20 cellular contexts compared by ENCODE assay signal in the genomic region with DNA sequence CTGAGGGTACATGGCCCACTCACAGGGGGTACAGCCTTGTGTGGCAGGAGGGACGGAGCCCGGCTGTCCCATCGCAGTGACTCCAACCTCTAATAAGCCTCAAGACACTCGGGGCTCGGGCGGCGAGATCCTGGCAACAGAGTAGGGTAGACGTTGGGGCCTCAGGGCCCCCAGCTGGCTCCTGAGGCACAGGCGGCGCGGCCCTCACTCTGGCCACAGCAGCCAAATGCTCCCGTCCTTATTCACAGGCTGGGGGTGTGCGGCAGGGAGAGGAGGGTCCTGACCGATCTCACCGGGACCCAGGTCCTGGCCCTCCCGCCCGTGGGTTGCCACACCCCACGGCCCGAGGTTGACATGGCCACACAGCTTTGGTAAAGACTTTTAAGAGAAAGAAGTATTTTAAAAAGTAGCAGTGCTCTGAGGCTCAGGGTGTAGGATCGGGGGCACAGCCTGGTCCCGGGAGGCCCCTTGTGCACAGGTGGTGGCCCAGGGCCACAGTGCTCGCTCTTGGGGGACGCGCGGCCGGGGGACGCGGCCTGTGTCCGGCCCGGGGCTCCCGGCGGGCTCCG. TPM values are rescaled to one million over a fixed set of nuclear protein-coding genes. Genes with fewer than 3 reads are reported as not detected.
DNase-seq lines count a peak whose midpoint lies in the region; ATAC-seq and TF ChIP-seq lines count a peak whose summit lies in the region.
"Had no signal": no experiment of that assay in that cellular context is flagged by ENCODE, and none has a peak within 500 bp of the region (broad histone marks: within the 10 kb centered on the region; RNA-seq: fewer than 3 reads in every experiment).

No MANE protein-coding gene starts in this region.

- peaks cover 10% of the 10 kb centered on the region for H3K36me3 Mint-ChIP-seq in chondrocyte (ENCODE audit: low read depth)
- H3K36me3 Mint-ChIP-seq in stimulated activated memory B cell treated with anti-CD40 and anti-IgM and Interleukin-4, amounts not matched to agents 10 μg/mL and 1 μg/mL and 100 μg/mL, for 72 hours = peaks cover 50% of the 10 kb centered on the region
- peaks cover 23% of the 10 kb centered on the region for H3K36me3 Mint-ChIP-seq in activated CD8-positive, alpha-beta memory T cell treated with anti-CD3 and anti-CD28 coated beads, Interleukin-2, amount 10 ng/mL, durations not matched to agents 7 days and 5 days

- H3K27ac Mint-ChIP-seq in stimulated activated naive CD8-positive, alpha-beta T cell treated with anti-CD3 and anti-CD28 coated beads, Interleukin-15, amount 100 ng/mL, for 72 hours = no peak overlapping the region
- no peak overlapping the region for H3K27ac Mint-ChIP-seq in chondrocyte (ENCODE audit: unreplicated experiment)
- H3K27ac Mint-ChIP-seq in stimulated activated memory B cell treated with anti-CD40 and anti-IgM and Interleukin-4, amounts not matched to agents 10 μg/mL and 1 μg/mL and 100 μg/mL, for 72 hours = no peak overlapping the region
- H3K27ac Mint-ChIP-seq in activated CD8-positive, alpha-beta memory T cell treated with anti-CD3 and anti-CD28 coated beads, Interleukin-2, amount 10 ng/mL, durations not matched to agents 7 days and 5 days = no peak overlapping the region
- H3K27ac Mint-ChIP-seq: CD4-positive, alpha-beta T cell; CD8-positive, alpha-beta memory T cell; GM23338; HFFc6 had no signal

- ATAC-seq in stimulated activated naive CD8-positive, alpha-beta T cell treated with anti-CD3 and anti-CD28 coated beads, Interleukin-15, amount 100 ng/mL, for 72 hours = peak; percentile 35
- no peak for ATAC-seq in stimulated activated naive CD8-positive, alpha-beta T cell treated with anti-CD3 and anti-CD28 coated beads, Interleukin-15, Interleukin-2, amounts not matched to agents 100 U/mL and 50 U/mL, for 24 hours
- peak; percentile 9 for ATAC-seq in stimulated activated memory B cell treated with anti-CD40 and anti-IgM and Interleukin-4, amounts not matched to agents 10 μg/mL and 1 μg/mL and 100 μg/mL, for 72 hours
- ATAC-seq in activated CD8-positive, alpha-beta memory T cell treated with anti-CD3 and anti-CD28 coated beads, Interleukin-2, amount 10 ng/mL, durations not matched to agents 7 days and 5 days = no peak
- ATAC-seq: A549, GM12878, GM23338 had no signal

- H3K9me3 Mint-ChIP-seq in stimulated activated naive CD8-positive, alpha-beta T cell treated with anti-CD3 and anti-CD28 coated beads, Interleukin-15, amount 100 ng/mL, for 72 hours = no peaks in the 10 kb centered on the region
- H3K9me3 Mint-ChIP-seq in chondrocyte (ENCODE audit: low read depth) = no peaks in the 10 kb centered on the region
- no peaks in the 10 kb centered on the region for H3K9me3 Mint-ChIP-seq in stimulated activated memory B cell treated with anti-CD40 and anti-IgM and Interleukin-4, amounts not matched to agents 10 μg/mL and 1 μg/mL and 100 μg/mL, for 72 hours
- no peaks in the 10 kb centered on the region for H3K9me3 Mint-ChIP-seq in activated CD8-positive, alpha-beta memory T cell treated with anti-CD3 and anti-CD28 coated beads, Interleukin-2, amount 10 ng/mL, durations not matched to agents 7 days and 5 days (ENCODE audit: low read depth)
- H3K9me3 Mint-ChIP-seq: CD4-positive, alpha-beta T cell; CD8-positive, alpha-beta memory T cell; GM23338; HFFc6 had no signal

- CTCF ChIA-PET in activated CD8-positive, alpha-beta memory T cell treated with anti-CD3 and anti-CD28 coated beads, Interleukin-2, amount 10 ng/mL, durations not matched to agents 7 days and 5 days (lab: Charles Lee) = no interaction called here

- no peak overlapping the region for H3K4me3 Mint-ChIP-seq in stimulated activated naive CD8-positive, alpha-beta T cell treated with anti-CD3 and anti-CD28 coated beads, Interleukin-15, amount 100 ng/mL, for 72 hours
- H3K4me3 Mint-ChIP-seq in chondrocyte (ENCODE audit: unreplicated experiment) = no peak overlapping the region
- H3K4me3 Mint-ChIP-seq in stimulated activated memory B cell treated with anti-CD40 and anti-IgM and Interleukin-4, amounts not matched to agents 10 μg/mL and 1 μg/mL and 100 μg/mL, for 72 hours = no peak overlapping the region
- no peak overlapping the region for H3K4me3 Mint-ChIP-seq in activated CD8-positive, alpha-beta memory T cell treated with anti-CD3 and anti-CD28 coated beads, Interleukin-2, amount 10 ng/mL, durations not matched to agents 7 days and 5 days
- H3K4me3 Mint-ChIP-seq: CD14-positive monocyte; CD4-positive, alpha-beta T cell; CD8-positive, alpha-beta memory T cell; GM23338; HFFc6 had no signal

- H3K4me1 Mint-ChIP-seq in stimulated activated naive CD8-positive, alpha-beta T cell treated with anti-CD3 and anti-CD28 coated beads, Interleukin-15, amount 100 ng/mL, for 72 hours = peaks cover 13% of the 10 kb centered on the region
- H3K4me1 Mint-ChIP-seq in chondrocyte (ENCODE audit: low read depth) = no peaks in the 10 kb centered on the region
- peaks cover 44% of the 10 kb centered on the region for H3K4me1 Mint-ChIP-seq in stimulated activated memory B cell treated with anti-CD40 and anti-IgM and Interleukin-4, amounts not matched to agents 10 μg/mL and 1 μg/mL and 100 μg/mL, for 72 hours
- H3K4me1 Mint-ChIP-seq in activated CD8-positive, alpha-beta memory T cell treated with anti-CD3 and anti-CD28 coated beads, Interleukin-2, amount 10 ng/mL, durations not matched to agents 7 days and 5 days = no peaks in the 10 kb centered on the region

- H3K27me3 Mint-ChIP-seq in stimulated activated naive CD8-positive, alpha-beta T cell treated with anti-CD3 and anti-CD28 coated beads, Interleukin-15, amount 100 ng/mL, for 72 hours = peaks cover 7% of the 10 kb centered on the region
- H3K27me3 Mint-ChIP-seq in chondrocyte (ENCODE audit: low read depth) = no peaks in the 10 kb centered on the region
- no peaks in the 10 kb centered on the region for H3K27me3 Mint-ChIP-seq in stimulated activated memory B cell treated with anti-CD40 and anti-IgM and Interleukin-4, amounts not matched to agents 10 μg/mL and 1 μg/mL and 100 μg/mL, for 72 hours
- peaks cover 5% of the 10 kb centered on the region for H3K27me3 Mint-ChIP-seq in activated CD8-positive, alpha-beta memory T cell treated with anti-CD3 and anti-CD28 coated beads, Interleukin-2, amount 10 ng/mL, durations not matched to agents 7 days and 5 days
- H3K27me3 Mint-ChIP-seq: CD4-positive, alpha-beta T cell had no signal

- TF ChIP-seq CTCF in chondrocyte (IDR thresholded peaks at IDR 0.05) = no peak

- DNase-seq in stimulated activated naive CD8-positive, alpha-beta T cell treated with anti-CD3 and anti-CD28 coated beads, Interleukin-15, amount 100 ng/mL, for 72 hours = no peak
- no peak for DNase-seq in stimulated activated naive CD8-positive, alpha-beta T cell treated with anti-CD3 and anti-CD28 coated beads, Interleukin-15, Interleukin-2, amounts not matched to agents 100 U/mL and 50 U/mL, for 24 hours
- DNase-seq in chondrocyte (ENCODE audit: low spot score) (peak; percentile 71), NCI-H748 treated with DMSO at 0.1 percent for 48 hours (lab: John Stamatoyannopoulos, UW) (no peak)
- DNase-seq in activated CD8-positive, alpha-beta memory T cell treated with anti-CD3 and anti-CD28 coated beads, Interleukin-2, amount 10 ng/mL, durations not matched to agents 7 days and 5 days = no peak
- DNase-seq: 8988T; ACHN; AML-193; CD4-positive, alpha-beta T cell; CD8-positive, alpha-beta memory T cell; DMS 273 treated with DMSO at 0.1 percent for 48 hours; DMS79; EL; GDM1; HFFc6 had no signal

RNA-seq across cellular contexts. Expression of gene SLC39A3, which starts 7.6 kb away (rescaled TPM):
- 28.2 to 34.0 TPM (median 32.7 TPM) in 3 replicates for total RNA-seq in chondrocyte
- 10 to 100 TPM; 36.9 to 41.3 TPM for total RNA-seq in activated CD8-positive, alpha-beta memory T cell treated with anti-CD3 and anti-CD28 coated beads, Interleukin-2, amount 10 ng/mL, durations not matched to agents 7 days and 5 days

RNA-seq across cellular contexts. Expression of gene DIRAS1, which starts 11.1 kb away (rescaled TPM):
- 14.1 to 20.9 TPM (median 20.2 TPM) in 3 replicates for total RNA-seq in chondrocyte
- total RNA-seq in activated CD8-positive, alpha-beta memory T cell treated with anti-CD3 and anti-CD28 coated beads, Interleukin-2, amount 10 ng/mL, durations not matched to agents 7 days and 5 days = not detected
- total RNA-seq: CD4-positive, alpha-beta T cell had no signal

RNA-seq across cellular contexts. Expression of gene GNG7, which starts 29.7 kb away (rescaled TPM):
- total RNA-seq in chondrocyte = 1.9 to 3.6 TPM (median 2.5 TPM) in 3 replicates
- total RNA-seq in activated CD8-positive, alpha-beta memory T cell treated with anti-CD3 and anti-CD28 coated beads, Interleukin-2, amount 10 ng/mL, durations not matched to agents 7 days and 5 days = not detected

RNA-seq across cellular contexts. Expression of gene SGTA, which starts 50.8 kb away (rescaled TPM):
- 36.6 to 42.2 TPM (median 37.7 TPM) in 3 replicates for total RNA-seq in chondrocyte
- total RNA-seq in activated CD8-positive, alpha-beta memory T cell treated with anti-CD3 and anti-CD28 coated beads, Interleukin-2, amount 10 ng/mL, durations not matched to agents 7 days and 5 days = 10 to 100 TPM; 49.3 to 58.6 TPM

RNA-seq across cellular contexts. Expression of gene THOP1, which starts 53.1 kb away (rescaled TPM):
- total RNA-seq in chondrocyte = 46.9 to 78.0 TPM (median 48.4 TPM) in 3 replicates
- total RNA-seq in activated CD8-positive, alpha-beta memory T cell treated with anti-CD3 and anti-CD28 coated beads, Interleukin-2, amount 10 ng/mL, durations not matched to agents 7 days and 5 days = 100 to 1,000 TPM; 138 to 139 TPM

Comparison
In these comparisons a context has a peak if more than half of its experiments do, and no peak if none do; other contexts are left out.
1. ATAC-seq: peak in stimulated activated naive CD8-positive, alpha-beta T cell treated with anti-CD3 and anti-CD28 coated beads, Interleukin-15, amount 100 ng/mL, for 72 hours (single experiment) and stimulated activated memory B cell treated with anti-CD40 and anti-IgM and Interleukin-4, amounts not matched to agents 10 μg/mL and 1 μg/mL and 100 μg/mL, for 72 hours (single experiment); none in stimulated activated naive CD8-positive, alpha-beta T cell treated with anti-CD3 and anti-CD28 coated beads, Interleukin-15, Interleukin-2, amounts not matched to agents 100 U/mL and 50 U/mL, for 24 hours (single experiment) and activated CD8-positive, alpha-beta memory T cell treated with anti-CD3 and anti-CD28 coated beads, Interleukin-2, amount 10 ng/mL, durations not matched to agents 7 days and 5 days (single experiment).
2. RNA of gene DIRAS1, which starts 11.1 kb away (total RNA-seq): 14.1 to 20.9 TPM in chondrocyte; not detected in activated CD8-positive, alpha-beta memory T cell treated with anti-CD3 and anti-CD28 coated beads, Interleukin-2, amount 10 ng/mL, durations not matched to agents 7 days and 5 days; every median in the first group is over 10 times any median in the second.